ENCODE assay signal across 8 cellular contexts in the genomic region with DNA sequence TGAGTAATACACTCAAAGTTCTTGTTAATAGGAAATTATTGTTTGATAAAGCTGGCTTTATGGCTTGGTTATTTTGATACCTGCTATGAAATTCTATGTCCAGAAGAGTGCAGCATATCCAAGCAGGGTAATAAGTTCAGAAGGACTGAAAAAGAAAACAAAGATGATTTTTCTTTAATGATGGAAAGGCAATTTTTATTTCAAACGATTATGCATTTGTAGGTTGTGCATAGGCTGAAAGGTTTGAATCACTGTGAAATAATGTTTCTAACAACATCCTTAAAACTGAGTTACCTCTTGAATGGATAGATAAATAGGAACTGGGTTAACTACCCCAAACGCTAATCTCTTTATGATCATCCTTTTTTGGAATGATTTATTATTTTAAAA. TPM values are rescaled to one million over a fixed set of nuclear protein-coding genes. Genes with fewer than 3 reads are reported as not detected.
A peak's percentile ranks its signal among the peaks of the same experiment; 100 is the strongest.
DNase-seq lines count a peak whose midpoint lies in the region; ATAC-seq and TF ChIP-seq lines count a peak whose summit lies in the region.

No MANE protein-coding gene starts in this region.

- H3K14ac ChIP-seq in IMR-90 (replicated peaks; ENCODE audit: low read depth, low read length) = no peak overlapping the region

- H4K20me1 ChIP-seq in IMR-90 (ENCODE audit: insufficient read depth, low read length) = no peaks in the 10 kb centered on the region

- H2AK9ac ChIP-seq in IMR-90 (replicated peaks; ENCODE audit: low read depth, low read length, poor library complexity) = no peak overlapping the region

- H3K4me1 ChIP-seq in IMR-90 (ENCODE audit: control insufficient read depth, insufficient read depth, low read length) (peaks cover 5% of the 10 kb centered on the region; the same call in 1 of the 2 replicates), subcutaneous abdominal adipose tissue (ENCODE audit: control insufficient read depth in 5 of 5, insufficient read depth in 5 of 5, low read length in 5 of 5) (peaks cover 5 to 61% (median 54%) of the 10 kb centered on the region in 5 donors)

- dilution Hi-C loops in IMR-90 (cut with HindIII; ENCODE audit: low sequenced_read_pairs, unreplicated experiment) = no loop called here

- H2BK5ac ChIP-seq in IMR-90 (ENCODE audit: low read depth, low read length, poor library complexity, severe bottlenecking) = no peak overlapping the region

- intact Hi-C loops in IMR-90 (cut with micrococcal nuclease) = loop anchor here (1.0 to 10.0 kb wide), 9 partner anchors 131 to 1946 kb away; no protein-coding TSS in a partner anchor

- H3K79me1 ChIP-seq in IMR-90 (ENCODE audit: low read depth in 1 of 2, low read length in 2 of 2) = peaks cover 5 to 16% of the 10 kb centered on the region in 2 experiments; a peak in 3 of 4 replicates

- no peak overlapping the region for H2BK20ac ChIP-seq in IMR-90 (ENCODE audit: low read depth, low read length)

- peak; percentile 80 for TF ChIP-seq RAD21 in IMR-90 (IDR thresholded peaks at IDR 0.05; ENCODE audit: low read length)

- H3K27me3 ChIP-seq in IMR-90 (ENCODE audit: control insufficient read depth, insufficient read depth, low read length) (no peaks in the 10 kb centered on the region), subcutaneous abdominal adipose tissue (ENCODE audit: control insufficient read depth in 5 of 5, insufficient read depth in 4 of 5, low read length in 5 of 5) (no peaks in the 10 kb centered on the region)

- DNase-seq in Caki2 (ENCODE audit: low read depth) (peak; percentile 3), IMR-90 (peak; percentile 63), hepatic stellate cell (ENCODE audit: low spot score) (peak; percentile 22), NK-92 (lab: John Stamatoyannopoulos, UW; ENCODE audit: unreplicated experiment) (no peak), globus pallidus (ENCODE audit: low spot score) (no peak), left lobe of liver (ENCODE audit: low spot score) (no peak)

- H3K9me1 ChIP-seq in IMR-90 (ENCODE audit: insufficient read depth, low read length) = no peaks in the 10 kb centered on the region; the same call in 1 of the 2 replicates

- 0 out of 2 replicates have a peak, but pooled peaks have one; percentile 9 for TF ChIP-seq POLR2A in IMR-90 (IDR thresholded peaks at IDR 0.05; ENCODE audit: low read depth, low read length)

- no peak overlapping the region for H4K8ac ChIP-seq in IMR-90 (ENCODE audit: low read depth in 2 of 2, low read length in 2 of 2)

- H3K9me3 ChIP-seq in IMR-90 (ENCODE audit: control insufficient read depth, insufficient read depth, low read length) = no peaks in the 10 kb centered on the region
- no peaks in the 10 kb centered on the region for H3K9me3 ChIP-seq in subcutaneous abdominal adipose tissue (ENCODE audit: control insufficient read depth in 5 of 5, low read length in 5 of 5)

- no peak overlapping the region for H2AFZ ChIP-seq in IMR-90 (replicated peaks; ENCODE audit: low read length, poor library complexity)

- H2AK5ac ChIP-seq in IMR-90 (ENCODE audit: low read depth, low read length) = no peak overlapping the region

- BruUV-seq in IMR-90 (replicated peaks; lab: Mats Ljungman, UMichigan) = no TSS peak

- no peak overlapping the region; the same call in 1 of the 2 replicates for H3K56ac ChIP-seq in IMR-90 (ENCODE audit: extremely low read depth, insufficient read depth, low read length)

- CTCF ChIA-PET in IMR-90 (lab: Yijun Ruan, JAX) = interaction anchor here (1.0 to 1.3 kb wide), 7 partner anchors 9 to 1689 kb away, joined by 3 to 5 read pairs (median 3); no protein-coding TSS in a partner anchor

- no peak overlapping the region for H3K27ac ChIP-seq in IMR-90 (ENCODE audit: insufficient read depth, low read length)
- no peak overlapping the region for H3K27ac ChIP-seq in VCaP
- H3K27ac ChIP-seq in subcutaneous abdominal adipose tissue (ENCODE audit: low read depth, low read length) = peak overlapping the region; percentile 100

- peak overlapping the region; percentile 84 for H3K4me2 ChIP-seq in IMR-90 (ENCODE audit: low read depth, low read length)

- no peak overlapping the region; the same call in 1 of the 2 replicates for H3K4me3 ChIP-seq in IMR-90 (ENCODE audit: insufficient read depth, low read depth, low read length)
- peak overlapping the region; percentile 91 to 98 (median 94) for H3K4me3 ChIP-seq in subcutaneous abdominal adipose tissue (ENCODE audit: low read depth in 1 of 5, low read length in 5 of 5)

- H3K36me3 ChIP-seq in IMR-90 (ENCODE audit: control insufficient read depth, insufficient read depth, low read length) = no peaks in the 10 kb centered on the region
- H3K36me3 ChIP-seq in subcutaneous abdominal adipose tissue (ENCODE audit: control insufficient read depth in 5 of 5, insufficient read depth in 5 of 5, low read length in 5 of 5) = no peaks in the 10 kb centered on the region

- in situ Hi-C loops in Caki2 (cut with HindIII; ENCODE audit: low pct_unique_long_range_greater_than_20kb, low sequenced_read_pairs) = no loop called here
- in situ Hi-C loops in IMR-90 (cut with MboI; ENCODE audit: low sequenced_read_pairs) = no loop called here

- ATAC-seq in IMR-90 (ENCODE audit: low read depth) (no peak), left lobe of liver (no peak)

- H3K9ac ChIP-seq in IMR-90 (ENCODE audit: low read depth, low read length) (no peak overlapping the region), subcutaneous abdominal adipose tissue (ENCODE audit: low read length in 5 of 5) (peak overlapping the region in 4 of 5 donors; percentile 95 to 100 (median 98))

- POLR2A ChIA-PET in IMR-90 (lab: Charles Lee; ENCODE audit: unreplicated experiment) = no interaction called here

- H4K91ac ChIP-seq in IMR-90 (ENCODE audit: insufficient read depth, low read depth, low read length) = no peak overlapping the region

- no peak overlapping the region for H4K5ac ChIP-seq in IMR-90 (ENCODE audit: low read depth, low read length)

- peak; percentile 80 for TF ChIP-seq CTCF in IMR-90 (conservative IDR thresholded peaks at IDR 0.05; ENCODE audit: low read depth, low read length)
- TF ChIP-seq CTCF in VCaP (conservative IDR thresholded peaks at IDR 0.05) = peak; percentile 82

- H3K23ac ChIP-seq in IMR-90 (ENCODE audit: low read depth, low read length) = no peak overlapping the region

- no CpG with 5 or more reads among the region's 2 CpGs for WGBS in IMR-90 (ENCODE audit: extremely low coverage in 2 of 2, insufficient read length in 1 of 2), 2 experiments

- H2BK120ac ChIP-seq in IMR-90 (ENCODE audit: low read depth, low read length) = no peak overlapping the region

- H2BK15ac ChIP-seq in IMR-90 (ENCODE audit: low read depth, low read length) = no peak overlapping the region

- H3K4ac ChIP-seq in IMR-90 (ENCODE audit: low read depth, low read length) = no peak overlapping the region

- no peak overlapping the region for H3K18ac ChIP-seq in IMR-90 (ENCODE audit: low read depth, low read length)

TF ChIP-seq in IMR-90, 13 proteins besides CTCF, POLR2A, EP300 and RAD21:
- no peak for TF ChIP-seq CHD1 (IDR thresholded peaks at IDR 0.05; ENCODE audit: low read depth, low read length)
- TF ChIP-seq SMC3 (IDR thresholded peaks at IDR 0.05; ENCODE audit: low read depth, low read length) = peak; percentile 48; the same call in 1 of the 2 replicates

RNA-seq across cellular contexts. Expression of gene MAN1A1, which starts 1.4 kb away (rescaled TPM):
- 0.70 and 1.2 TPM in 2 replicates for total RNA-seq in Caki2 (2014; rRNA removed; shearing (Covaris generic); ENCODE audit: low replicate concordance)
- total RNA-seq in IMR-90 (2012; rRNA removed) (5.9 and 11.4 TPM in 2 replicates), left lobe of liver (116 TPM)
- 4.6 and 6.4 TPM in 2 replicates for polyA plus RNA-seq in IMR-90 (2012; rRNA removed)
- 2.0 and 3.3 TPM in 2 replicates for polyA plus RNA-seq in IMR-90 (2012; cell fraction: cytosol; rRNA removed)
- polyA plus RNA-seq in IMR-90 (2012; cell fraction: nucleus; rRNA removed; ENCODE audit: low replicate concordance) = 1.3 and 2.6 TPM in 2 replicates

Comparison
In these comparisons a context has a peak if more than half of its experiments do, and no peak if none do; other contexts are left out.
1. DNase-seq: peak in Caki2 (single experiment), IMR-90 (single experiment) and hepatic stellate cell (single experiment); none in NK-92 (single experiment), globus pallidus (single experiment) and left lobe of liver (single experiment).